Comparison of ENCODE assay signal across 15 cellular contexts in genomic region chrX:124679199-124679598, GRCh38.
"Had no signal": no experiment of that assay in that cellular context is flagged by ENCODE, and none has a peak within 500 bp of the region (broad histone marks: within the 10 kb centered on the region; RNA-seq: fewer than 3 reads in every experiment).

No MANE protein-coding gene starts in this region.

- H3K9me3 ChIP-seq: left ventricle myocardium inferior, lower lobe of right lung, prostate gland, right lobe of liver, suprapubic skin, thyroid gland had no signal

- H2AFZ ChIP-seq: parathyroid adenoma had no signal

- H3K27me3 ChIP-seq: right lobe of liver, spleen, suprapubic skin, thyroid gland had no signal

- H3K4me3 ChIP-seq: left ventricle myocardium inferior, lower lobe of right lung, prostate gland, right lobe of liver, spleen, suprapubic skin, thyroid gland had no signal

- DNase-seq: cortex of kidney; effector memory CD4-positive, alpha-beta T cell; islet precursor cell; left ventricle myocardium inferior; lower lobe of right lung; naive B cell; right lobe of liver; spleen; stimulated activated CD4-positive, alpha-beta T cell treated with anti-CD3 and anti-CD28 coated beads, Interleukin-15, amount 100 ng/mL, for 24 hours; stimulated activated CD4-positive, alpha-beta T cell treated with anti-CD3 and anti-CD28 coated beads, Interleukin-1b, Interleukin-23, amount 100 ng/mL, for 48 hours; stimulated activated naive CD4-positive, alpha-beta T cell; thyroid gland had no signal

- H3K4me1 ChIP-seq: left ventricle myocardium inferior, lower lobe of right lung, parathyroid adenoma, prostate gland, right lobe of liver, spleen, suprapubic skin, thyroid gland had no signal

- H3K36me3 ChIP-seq: left ventricle myocardium inferior, lower lobe of right lung, prostate gland, right lobe of liver, spleen, suprapubic skin, thyroid gland had no signal

- H3K9ac ChIP-seq: parathyroid adenoma had no signal

- H3K27ac ChIP-seq: left ventricle myocardium inferior, lower lobe of right lung, parathyroid adenoma, prostate gland, right lobe of liver, spleen, suprapubic skin, thyroid gland had no signal
